8 cellular contexts compared by ENCODE assay signal in genomic region chr7:23471090-23471859, GRCh38. TPM values are rescaled to one million over a fixed set of nuclear protein-coding genes. Genes with fewer than 3 reads are reported as not detected.
A peak's percentile ranks its signal among the peaks of the same experiment; 100 is the strongest.
DNase-seq lines count a peak whose midpoint lies in the region; ATAC-seq and TF ChIP-seq lines count a peak whose summit lies in the region.

No MANE protein-coding gene starts in this region.

- H3K36me3 ChIP-seq in HUES64 (ENCODE audit: insufficient read depth, low read length): no peaks in the 10 kb centered on the region

- intact Hi-C loops in CD4-positive, alpha-beta T cell (cut with DNase I, micrococcal nuclease): loop anchor here in 1 of 2 experiments (5.0 to 10.0 kb wide), 2 partner anchors 174 to 456 kb away; partner anchors contain the start of genes HYCC1 and MALSU1

- H3K9ac ChIP-seq in HUES64 (ENCODE audit: low read depth, low read length): peak overlapping the region; percentile 99

- ATAC-seq in CD4-positive, alpha-beta T cell (ENCODE audit: poor library complexity): peak; percentile 30
- no peak for ATAC-seq in HG02870 (IDR thresholded peaks at IDR 0.05; ENCODE audit: unreplicated experiment)

- in situ Hi-C loops in GM18951 (cut with MboI; ENCODE audit: low sequenced_read_pairs, unreplicated experiment): no loop called here
- in situ Hi-C loops in astrocyte of the spinal cord (cut with HindIII; ENCODE audit: low sequenced_read_pairs): no loop called here

- H3K4me1 ChIP-seq in HUES64 (ENCODE audit: insufficient read depth, low read length): peaks cover 18% of the 10 kb centered on the region

- H3K9me3 ChIP-seq in CD4-positive, alpha-beta T cell (ENCODE audit: control insufficient read depth, low read length): peaks cover 20% of the 10 kb centered on the region
- no peaks in the 10 kb centered on the region for H3K9me3 ChIP-seq in HUES64 (ENCODE audit: insufficient read depth, low read depth, low read length)

- H3K4me1 Mint-ChIP-seq in CD4-positive, alpha-beta T cell (ENCODE audit: low read depth): peaks cover 52% of the 10 kb centered on the region

- TF ChIP-seq POLR2A in GM18951 (IDR thresholded peaks at IDR 0.05; ENCODE audit: extremely low read depth, insufficient read depth, insufficient read length): peak; percentile 46

- H3K27ac Mint-ChIP-seq in CD4-positive, alpha-beta T cell: no peak overlapping the region

- DNase-seq in CD4-positive, alpha-beta T cell: peak in 1 of 10 experiments; percentile 36
- peak; percentile 92 for DNase-seq in OCI-M1 (lab: John Stamatoyannopoulos, UW)
- peak; percentile 84 for DNase-seq in astrocyte of the spinal cord (ENCODE audit: low read depth, low spot score)
- DNase-seq in lung microvascular endothelial cell (ENCODE audit: low read depth in 2 of 2): peak; percentile 47 to 69
- no peak for DNase-seq in MV-4-11 (lab: John Stamatoyannopoulos, UW)

- WGBS in HUES64: 1% methylated on average over 44 of the region's 45 CpGs

- POLR2A ChIA-PET in CD4-positive, alpha-beta T cell (lab: Charles Lee): no interaction called here

- H3K36me3 Mint-ChIP-seq in CD4-positive, alpha-beta T cell (ENCODE audit: low read depth): no peaks in the 10 kb centered on the region

- H3K4me3 Mint-ChIP-seq in CD4-positive, alpha-beta T cell: peak overlapping the region; percentile 84

- peaks cover 98% of the 10 kb centered on the region for H3K27me3 ChIP-seq in CD4-positive, alpha-beta T cell (ENCODE audit: control insufficient read depth, insufficient read depth, low read length)
- no peaks in the 10 kb centered on the region for H3K27me3 ChIP-seq in HUES64 (ENCODE audit: insufficient read depth, low read length)

- no peak for TF ChIP-seq CTCF in CD4-positive, alpha-beta T cell (IDR thresholded peaks at IDR 0.05)
- TF ChIP-seq CTCF in astrocyte of the spinal cord (IDR thresholded peaks at IDR 0.05; ENCODE audit: low read depth, low read length): no peak

- CTCF ChIA-PET in CD4-positive, alpha-beta T cell (lab: Charles Lee): no interaction called here

- peaks cover 3% of the 10 kb centered on the region for H3K9me3 Mint-ChIP-seq in CD4-positive, alpha-beta T cell

- H3K27ac ChIP-seq in CD4-positive, alpha-beta T cell (ENCODE audit: low read depth, low read length): no peak overlapping the region
- peak overlapping the region; percentile 96 for H3K27ac ChIP-seq in HUES64 (ENCODE audit: low read depth, low read length)

- H3K4me3 ChIP-seq in HUES64 (ENCODE audit: low read length) (peak overlapping the region; percentile 84), astrocyte of the spinal cord (ENCODE audit: low read depth, low read length) (peak overlapping the region; percentile 86)

- H3K27me3 Mint-ChIP-seq in CD4-positive, alpha-beta T cell: peaks cover 75% of the 10 kb centered on the region

RNA-seq across cellular contexts. Expression of gene IGF2BP3, which starts 1.0 kb away (rescaled TPM):
- total RNA-seq in CD4-positive, alpha-beta T cell: not detected
- polyA plus RNA-seq in HUES64 (2013, experiment 1 of 2): 83.9 TPM
- 103 TPM for polyA plus RNA-seq in HUES64 (2013, experiment 2 of 2)
- 6.0 and 23.1 TPM in 2 replicates for total RNA-seq in lung microvascular endothelial cell
